Comparison of ENCODE assay signal across 18 cellular contexts in the genomic region with DNA sequence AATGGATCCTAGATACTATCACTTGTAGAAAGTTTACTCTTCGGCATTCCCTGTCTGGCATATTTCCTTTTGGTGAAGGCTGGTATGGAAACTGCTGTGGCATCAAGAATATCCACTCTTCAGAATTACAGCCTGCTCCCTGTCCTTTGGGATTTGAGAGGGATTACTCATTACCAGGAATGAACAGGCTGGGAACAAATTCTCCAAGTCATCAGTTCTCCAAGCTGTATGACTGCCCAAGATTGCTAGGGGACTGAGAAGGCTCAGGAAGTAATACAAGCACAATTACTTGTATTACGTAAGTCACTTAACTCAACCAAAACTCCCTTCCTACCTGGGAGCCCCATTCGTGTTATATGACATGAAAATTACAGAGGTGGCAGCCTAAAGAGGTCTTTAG. TPM values are rescaled to one million over a fixed set of nuclear protein-coding genes. Genes with fewer than 3 reads are reported as not detected.
DNase-seq lines count a peak whose midpoint lies in the region; ATAC-seq, FAIRE-seq and TF ChIP-seq lines count a peak whose summit lies in the region.
"Had no signal": no experiment of that assay in that cellular context is flagged by ENCODE, and none has a peak within 500 bp of the region (broad histone marks: within the 10 kb centered on the region; RNA-seq: fewer than 3 reads in every experiment).

No MANE protein-coding gene starts in this region.

- H3K4me1 ChIP-seq in GM12878 (ENCODE audit: control insufficient read depth, insufficient read depth, low read length) (peaks cover 22% of the 10 kb centered on the region), Karpas-422 (ENCODE audit: low read length) (no peaks in the 10 kb centered on the region)
- H3K4me1 ChIP-seq: BE2C, colonic mucosa, esophagus muscularis mucosa, SJCRH30, uterus had no signal

- H3K27me3 Mint-ChIP-seq in activated CD4-positive, alpha-beta T cell treated with anti-CD3 and anti-CD28 coated beads, Interleukin-2, amount 10 ng/mL, durations not matched to agents 7 days and 5 days, result no peaks in the 10 kb centered on the region
- H3K27me3 Mint-ChIP-seq: activated naive CD8-positive, alpha-beta T cell treated with anti-CD3 and anti-CD28 coated beads for 36 hours had no signal

- peaks cover 36% of the 10 kb centered on the region for H3K36me3 Mint-ChIP-seq in activated CD4-positive, alpha-beta T cell treated with anti-CD3 and anti-CD28 coated beads, Interleukin-2, amount 10 ng/mL, durations not matched to agents 7 days and 5 days (ENCODE audit: low read depth)

- ATAC-seq in GM12878, result no peak
- no peak for ATAC-seq in HG03378 (IDR thresholded peaks at IDR 0.05; ENCODE audit: unreplicated experiment)

- peaks cover 5% of the 10 kb centered on the region for H3K9me3 Mint-ChIP-seq in activated CD4-positive, alpha-beta T cell treated with anti-CD3 and anti-CD28 coated beads, Interleukin-2, amount 10 ng/mL, durations not matched to agents 7 days and 5 days

- no peak overlapping the region for H3K27ac Mint-ChIP-seq in activated CD4-positive, alpha-beta T cell treated with anti-CD3 and anti-CD28 coated beads, Interleukin-2, amount 10 ng/mL, durations not matched to agents 7 days and 5 days
- H3K27ac Mint-ChIP-seq: activated naive CD8-positive, alpha-beta T cell treated with anti-CD3 and anti-CD28 coated beads for 36 hours had no signal

- SMC1A ChIA-PET in GM12878 (lab: Charles Lee; ENCODE audit: uncharacterized antibody, unreplicated experiment), result interaction anchor here (0.5 to 1.9 kb wide), 2 partner anchors 22 to 409 kb away, joined by 3 to 4 read pairs; no protein-coding TSS in a partner anchor

- no peak for TF ChIP-seq RAD21 in GM12878 (IDR thresholded peaks at IDR 0.05; ENCODE audit: insufficient read depth, low read depth, low read length)

- H3K79me2 ChIP-seq in GM12878 (ENCODE audit: control insufficient read depth, insufficient read depth, low read length) (no peaks in the 10 kb centered on the region), Karpas-422 (ENCODE audit: low read length) (no peaks in the 10 kb centered on the region)

- TF ChIP-seq POLR2A in GM12878 (IDR thresholded peaks at IDR 0.05; ENCODE audit: low read depth, low read length), result no peak

- in situ Hi-C loops in GM12878 (cut with MboI), result no loop called here

- H3K4me3 ChIP-seq in GM12878 (no peak overlapping the region), Karpas-422 (ENCODE audit: low read length) (no peak overlapping the region)
- H3K4me3 ChIP-seq: colonic mucosa, esophagus muscularis mucosa, SJCRH30, uterus had no signal

- H4K20me1 ChIP-seq in GM12878 (ENCODE audit: control insufficient read depth, insufficient read depth), result no peaks in the 10 kb centered on the region
- no peaks in the 10 kb centered on the region for H4K20me1 ChIP-seq in Karpas-422 (ENCODE audit: insufficient read depth, low read depth, low read length)

- no peak overlapping the region for H3K27ac ChIP-seq in GM12878 (ENCODE audit: control insufficient read depth, insufficient read depth)
- H3K27ac ChIP-seq in Karpas-422 (ENCODE audit: low read length), result no peak overlapping the region
- H3K27ac ChIP-seq: colonic mucosa, esophagus muscularis mucosa, SJCRH30, uterus had no signal

- H3K4me2 ChIP-seq in GM12878 (ENCODE audit: control insufficient read depth, insufficient read depth) (no peak overlapping the region), Karpas-422 (ENCODE audit: low read depth, low read length, poor library complexity, severe bottlenecking) (no peak overlapping the region)

- H3K27me3 ChIP-seq in GM12878 (replicated peaks in 1 of 2; ENCODE audit: control insufficient read depth in 2 of 2, insufficient read depth in 2 of 2, low read length in 1 of 2) (no peaks in the 10 kb centered on the region), Karpas-422 (ENCODE audit: low read length) (no peaks in the 10 kb centered on the region)
- H3K27me3 ChIP-seq: BE2C, colonic mucosa, esophagus muscularis mucosa, SJCRH30, uterus had no signal

- H3K9me3 ChIP-seq in GM12878 (replicated peaks; ENCODE audit: control insufficient read depth, insufficient read depth, low read length), result no peaks in the 10 kb centered on the region; the same call in 2 of the 3 replicates
- H3K9me3 ChIP-seq in Karpas-422 (ENCODE audit: low read length), result no peaks in the 10 kb centered on the region
- H3K9me3 ChIP-seq: BE2C, colonic mucosa, esophagus muscularis mucosa, SJCRH30, uterus had no signal

- no peaks in the 10 kb centered on the region for H3K9me2 ChIP-seq in Karpas-422 (replicated peaks; ENCODE audit: insufficient read depth, low read length)

- CTCF ChIA-PET in GM12878 (lab: Yijun Ruan, JAX), result no interaction called here
- CTCF ChIA-PET in activated CD4-positive, alpha-beta T cell treated with anti-CD3 and anti-CD28 coated beads, Interleukin-2, amount 10 ng/mL, durations not matched to agents 7 days and 5 days (lab: Charles Lee), result no interaction called here

- no peak for FAIRE-seq in GM12878 (lab: Jason Lieb, UNC)

- H2AFZ ChIP-seq in GM12878 (ENCODE audit: control insufficient read depth, low read depth, low read length), result no peak overlapping the region
- H2AFZ ChIP-seq in Karpas-422 (ENCODE audit: low read length), result no peak overlapping the region

- WGBS in GM12878 (ENCODE audit: insufficient coverage, insufficient replicate concordance, low lambda C conversion rate, missing lambda C conversion rate), result 79% methylated on average over 3 of the region's 3 CpGs

- POLR2A ChIA-PET in GM12878 (lab: Charles Lee), result no interaction called here
- POLR2A ChIA-PET in activated CD4-positive, alpha-beta T cell treated with anti-CD3 and anti-CD28 coated beads, Interleukin-2, amount 10 ng/mL, durations not matched to agents 7 days and 5 days (lab: Charles Lee), result no interaction called here

- H3K9ac ChIP-seq in GM12878 (ENCODE audit: control insufficient read depth, insufficient read depth, low read length) (no peak overlapping the region), Karpas-422 (ENCODE audit: low read length) (no peak overlapping the region)

- H3K36me3 ChIP-seq in GM12878 (ENCODE audit: control insufficient read depth in 2 of 2, insufficient read depth in 2 of 2, low read length in 1 of 2) (peaks cover 0 to 27% of the 10 kb centered on the region in 2 experiments), Karpas-422 (ENCODE audit: insufficient read depth, low read length) (no peaks in the 10 kb centered on the region)
- H3K36me3 ChIP-seq: BE2C, colonic mucosa, SJCRH30, uterus had no signal

- intact Hi-C loops in GM12878 (cut with micrococcal nuclease; ENCODE audit: unreplicated experiment), result no loop called here

- TF ChIP-seq CTCF in GM12878 (IDR thresholded peaks at IDR 0.05 in 2 of 3, conservative IDR thresholded peaks at IDR 0.05 in 1 of 3; ENCODE audit: control insufficient read depth in 2 of 3, extremely low read depth in 1 of 3, insufficient read depth in 1 of 3, low read depth in 3 of 3, low read length in 3 of 3), result no peak

- peaks cover 16% of the 10 kb centered on the region for H3K4me1 Mint-ChIP-seq in activated CD4-positive, alpha-beta T cell treated with anti-CD3 and anti-CD28 coated beads, Interleukin-2, amount 10 ng/mL, durations not matched to agents 7 days and 5 days

- no peak for TF ChIP-seq EP300 in GM12878 (IDR thresholded peaks at IDR 0.05; ENCODE audit: borderline replicate concordance in 1 of 2, control insufficient read depth in 1 of 2, low read depth in 2 of 2, low read length in 2 of 2)

- peak; percentile 17 for DNase-seq in AG08396 (ENCODE audit: low spot score)
- DNase-seq in HCEC 1CT, result peak; percentile 62
- no peak for DNase-seq in GM12878 (ENCODE audit: low read depth, low spot score)
- DNase-seq in kidney tubule cell (ENCODE audit: low spot score), result peak; percentile 79
- no peak for DNase-seq in activated CD8-positive, alpha-beta memory T cell treated with anti-CD3 and anti-CD28 coated beads, Interleukin-2, amount 50 U/mL, for 48 hours
- DNase-seq in Karpas-422, result no peak
- DNase-seq in activated CD4-positive, alpha-beta T cell treated with anti-CD3 and anti-CD28 coated beads, Interleukin-2, amount 10 ng/mL, durations not matched to agents 7 days and 5 days, result no peak
- DNase-seq: activated naive CD8-positive, alpha-beta T cell treated with anti-CD3 and anti-CD28 coated beads for 36 hours; BE2C; colonic mucosa; DMS53; NCI-H2029 treated with DMSO at 0.1 percent for 48 hours; NCI-H774; SJCRH30; stimulated activated CD4-positive, alpha-beta T cell treated with anti-CD3 and anti-CD28 coated beads, Interleukin-2, amount 100 ng/mL, for 48 hours; uterus had no signal

- H3K4me3 Mint-ChIP-seq in activated CD4-positive, alpha-beta T cell treated with anti-CD3 and anti-CD28 coated beads, Interleukin-2, amount 10 ng/mL, durations not matched to agents 7 days and 5 days, result no peak overlapping the region
- H3K4me3 Mint-ChIP-seq: activated naive CD8-positive, alpha-beta T cell treated with anti-CD3 and anti-CD28 coated beads for 36 hours had no signal

- BruUV-seq in GM12878 (replicated peaks; lab: Mats Ljungman, UMichigan), result no TSS peak

- RAD21 ChIA-PET in GM12878 (lab: Charles Lee; ENCODE audit: unreplicated experiment), result no interaction called here

TF ChIP-seq in GM12878, 131 proteins besides CTCF, POLR2A, EP300 and RAD21:
- TF ChIP-seq NR2C1 (IDR thresholded peaks at IDR 0.05) (no peak), CHD4 (IDR thresholded peaks at IDR 0.05) (no peak), GABPA (IDR thresholded peaks at IDR 0.05; ENCODE audit: low read depth) (0 out of 2 replicates have a peak, but pooled peaks have one; percentile 10)

RNA-seq across cellular contexts. Expression of gene CD58, which starts 49.6 kb away (rescaled TPM):
- total RNA-seq in GM12878 (2013; cell fraction: nucleolus; rRNA removed), result 332 and 350 TPM in 2 replicates
- 105 and 127 TPM in 2 replicates for total RNA-seq in GM12878 (2014; rRNA removed)
- total RNA-seq in GM12878 (2014; rRNA removed; fragmentation: Illumina TruSeq; extraction: Trizol), result 130 and 131 TPM in 2 replicates
- 67.7 and 70.4 TPM in 2 replicates for total RNA-seq in GM12878 (2021)
- polyA plus RNA-seq in GM12878 (2011; ENCODE audit: low read depth), result 53.2 TPM
- polyA plus RNA-seq in GM12878 (2011; rRNA removed), result 172 and 229 TPM in 2 replicates
- 60.9 and 69.0 TPM in 2 replicates for polyA plus RNA-seq in GM12878 (2011; cell fraction: cytosol; rRNA removed)
- polyA plus RNA-seq in GM12878 (2011; cell fraction: nucleus; rRNA removed), result 101 and 112 TPM in 2 replicates
- 83.8 and 106 TPM in 2 replicates for polyA plus RNA-seq in GM12878 (2012)
- polyA plus RNA-seq in GM12878 (2014; fragmentation: Illumina TruSeq; extraction: Trizol), result 164 and 219 TPM in 2 replicates
- 100 to 1,000 TPM; 110 to 125 TPM for polyA plus RNA-seq in GM12878 (2014; fragmentation: Nextera tagmentation; extraction: Ambion mirVana)
- polyA plus RNA-seq in GM12878 (2014; rRNA removed), result 95.3 and 128 TPM in 2 replicates
- 100 to 1,000 TPM; 241 to 252 TPM for polyA plus RNA-seq in GM12878 (2016; fragmentation: Nextera tagmentation; extraction: Ambion mirVana)
- polyA minus RNA-seq in GM12878 (2011; rRNA and poly(A)+ RNA removed), result 56.7 and 124 TPM in 2 replicates
- polyA minus RNA-seq in GM12878 (2011; cell fraction: cytosol; rRNA and poly(A)+ RNA removed), result 24.1 and 29.8 TPM in 2 replicates
- polyA minus RNA-seq in GM12878 (2011; cell fraction: nucleus; rRNA and poly(A)+ RNA removed), result 84.6 and 101 TPM in 2 replicates
- total RNA-seq in Karpas-422 (2014; rRNA removed; shearing (Covaris generic); ENCODE audit: low replicate concordance), result 1.2 and 2.3 TPM in 2 replicates
- total RNA-seq in activated CD4-positive, alpha-beta T cell treated with anti-CD3 and anti-CD28 coated beads, Interleukin-2, amount 10 ng/mL, durations not matched to agents 7 days and 5 days, result 10 to 100 TPM; 22.5 to 29.2 TPM

Comparison
In these comparisons a context has a peak if more than half of its experiments do, and no peak if none do; other contexts are left out.
1. DNase-seq: peak in AG08396 (single experiment), HCEC 1CT (single experiment) and kidney tubule cell (single experiment); none in GM12878 (single experiment), activated CD8-positive, alpha-beta memory T cell treated with anti-CD3 and anti-CD28 coated beads, Interleukin-2, amount 50 U/mL, for 48 hours (single experiment), Karpas-422 (single experiment) and activated CD4-positive, alpha-beta T cell treated with anti-CD3 and anti-CD28 coated beads, Interleukin-2, amount 10 ng/mL, durations not matched to agents 7 days and 5 days (single experiment).